In the genomic region with DNA sequence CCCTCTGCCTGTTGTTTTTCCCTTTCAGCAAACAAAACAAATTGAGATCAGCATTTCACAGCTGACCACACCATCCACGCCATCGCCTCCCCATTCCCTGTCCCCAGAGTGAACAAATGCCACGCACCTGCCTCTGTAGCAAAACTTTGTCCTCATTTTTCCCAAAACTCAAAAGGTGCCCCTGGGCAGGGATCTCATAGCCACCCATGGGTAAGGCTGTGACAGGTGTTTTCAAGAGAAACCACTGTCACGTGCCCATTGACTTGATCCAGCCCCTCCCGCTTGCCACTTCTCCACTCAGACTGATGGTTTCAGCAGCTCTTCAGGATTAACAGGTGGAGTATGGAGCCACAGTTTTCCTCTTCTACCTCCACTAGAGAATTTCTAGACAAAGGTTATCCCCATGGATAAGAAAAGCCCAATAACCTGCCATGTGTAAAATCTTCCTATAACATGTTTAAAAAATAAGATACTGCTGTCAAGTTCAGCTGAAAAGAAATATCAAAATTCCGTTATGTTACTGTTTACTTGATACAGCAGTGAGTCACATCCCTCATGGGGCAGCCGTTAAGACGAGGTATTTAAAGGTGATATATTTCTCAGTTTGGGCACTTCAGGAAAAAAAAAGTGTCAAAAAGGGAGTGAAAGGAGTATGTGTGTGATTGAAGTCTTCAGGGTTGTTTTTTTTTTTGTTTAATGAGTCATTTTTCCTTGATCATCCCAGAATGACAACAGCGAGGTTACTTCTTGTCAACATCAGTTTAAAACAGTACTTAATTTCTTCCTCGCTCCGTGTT, we compare ENCODE assay signal across 17 cellular contexts.
DNase-seq lines count a peak whose midpoint lies in the region; ATAC-seq, FAIRE-seq and TF ChIP-seq lines count a peak whose summit lies in the region.
"Had no signal": no experiment of that assay in that cellular context is flagged by ENCODE, and none has a peak within 500 bp of the region (broad histone marks: within the 10 kb centered on the region; RNA-seq: fewer than 3 reads in every experiment).

No MANE protein-coding gene starts in this region.

- FAIRE-seq in GM12891 (lab: Jason Lieb, UNC), result peak; percentile 23
- FAIRE-seq: RCC 7860 had no signal

- H3K4me1 Mint-ChIP-seq in activated T-cell treated with anti-CD3 and anti-CD28 coated beads, Interleukin-2, amount 50 U/mL, for 72 hours (ENCODE audit: low read depth), result peaks cover 97% of the 10 kb centered on the region
- peaks cover 64 to 77% (median 72%) of the 10 kb centered on the region in 3 donors for H3K4me1 Mint-ChIP-seq in naive B cell

- peak overlapping the region; percentile 63 for H3K27ac Mint-ChIP-seq in activated T-cell treated with anti-CD3 and anti-CD28 coated beads, Interleukin-2, amount 50 U/mL, for 72 hours
- peak overlapping the region; percentile 68 to 100 (median 90) for H3K27ac Mint-ChIP-seq in naive B cell

- peaks cover 23 to 43% of the 10 kb centered on the region in 2 donors for H3K36me3 Mint-ChIP-seq in activated T-cell treated with anti-CD3 and anti-CD28 coated beads, Interleukin-2, amount 50 U/mL, for 72 hours (ENCODE audit: insufficient read depth in 2 of 2)
- H3K36me3 Mint-ChIP-seq in naive B cell, result peaks cover 19 to 48% of the 10 kb centered on the region in 2 donors

- H3K27me3 Mint-ChIP-seq in activated T-cell treated with anti-CD3 and anti-CD28 coated beads, Interleukin-2, amount 50 U/mL, for 72 hours (ENCODE audit: low read depth), result no peaks in the 10 kb centered on the region
- no peaks in the 10 kb centered on the region for H3K27me3 Mint-ChIP-seq in naive B cell

- DNase-seq in NCI-H1417 (lab: John Stamatoyannopoulos, UW) (peak in 2 of 3 experiments; percentile 17 to 83), NCI-H1417 treated with DMSO at 0.1 percent for 48 hours (lab: John Stamatoyannopoulos, UW) (no peak), GM12891 (ENCODE audit: insufficient read length, low spot score) (no peak), naive B cell (no peak), SHP77 treated with DMSO at 0.1 percent for 48 hours (lab: John Stamatoyannopoulos, UW) (no peak), putamen (ENCODE audit: low spot score) (no peak), C1 segment of cervical spinal cord (lab: John Stamatoyannopoulos, UW) (no peak)
- DNase-seq in activated T-cell treated with anti-CD3 and anti-CD28 coated beads, Interleukin-2, amount 50 U/mL, for 72 hours, result peak in 1 of 2 donors; percentile 39
- DNase-seq: aorta; EL; NCI-H146; NCI-H82; occipital lobe; stimulated activated CD4-positive, alpha-beta T cell treated with anti-CD3 and anti-CD28 coated beads, Interleukin-4, amount 100 ng/mL, for 24 hours; trophoblast cell had no signal

- TF ChIP-seq POLR2A in GM12891 (IDR thresholded peaks at IDR 0.05; ENCODE audit: low read depth, low read length), result no peak

- peak overlapping the region; percentile 79 to 83 for H3K4me3 Mint-ChIP-seq in activated T-cell treated with anti-CD3 and anti-CD28 coated beads, Interleukin-2, amount 50 U/mL, for 72 hours
- H3K4me3 Mint-ChIP-seq in naive B cell, result no peak overlapping the region
- H3K4me3 Mint-ChIP-seq: CD14-positive monocyte had no signal

- H3K9me3 Mint-ChIP-seq in activated T-cell treated with anti-CD3 and anti-CD28 coated beads, Interleukin-2, amount 50 U/mL, for 72 hours, result no peaks in the 10 kb centered on the region
- H3K9me3 Mint-ChIP-seq in naive B cell, result peaks cover 0 to 1% (median 0%) of the 10 kb centered on the region in 7 donors
- H3K9me3 Mint-ChIP-seq: CD14-positive monocyte had no signal

- peak; percentile 71 to 76 for ATAC-seq in activated T-cell treated with anti-CD3 and anti-CD28 coated beads, Interleukin-2, amount 50 U/mL, for 72 hours (replicated peaks in 1 of 2)
- ATAC-seq in naive B cell (ENCODE audit: low read depth in 2 of 2), result no peak

TF ChIP-seq in GM12891, 5 proteins besides CTCF, POLR2A, EP300 and RAD21:
- TF ChIP-seq POU2F2 (IDR thresholded peaks at IDR 0.05; ENCODE audit: low read depth, low read length) (no peak), POLR2AphosphoS5 (IDR thresholded peaks at IDR 0.05; ENCODE audit: low read depth, low read length) (no peak), SPI1 (IDR thresholded peaks at IDR 0.05; ENCODE audit: low read depth, low read length) (no peak), TAF1 (IDR thresholded peaks at IDR 0.05; ENCODE audit: low read depth, low read length) (no peak), PAX5 (IDR thresholded peaks at IDR 0.05; ENCODE audit: insufficient read depth, low read length, severe bottlenecking) (no peak)
TF ChIP-seq in GM12891: peak in this region for 0.

Comparison
In these comparisons a context has a peak if more than half of its experiments do, and no peak if none do; other contexts are left out.
1. DNase-seq: peak in NCI-H1417 (2 of 3); none in NCI-H1417 treated with DMSO at 0.1 percent for 48 hours (single experiment), GM12891 (single experiment), naive B cell (single experiment), SHP77 treated with DMSO at 0.1 percent for 48 hours (single experiment), putamen (single experiment) and C1 segment of cervical spinal cord (0 of 14).
2. ATAC-seq: peak in activated T-cell treated with anti-CD3 and anti-CD28 coated beads, Interleukin-2, amount 50 U/mL, for 72 hours (2 of 2); none in naive B cell (0 of 2).
3. H3K4me3 Mint-ChIP-seq: peak in activated T-cell treated with anti-CD3 and anti-CD28 coated beads, Interleukin-2, amount 50 U/mL, for 72 hours (2 of 2); none in naive B cell (0 of 8).